20 cellular contexts compared by ENCODE assay signal in genomic region chr6:43204271-43205105, GRCh38. TPM values are rescaled to one million over a fixed set of nuclear protein-coding genes. Genes with fewer than 3 reads are reported as not detected.
"Had no signal": no experiment of that assay in that cellular context is flagged by ENCODE, and none has a peak within 500 bp of the region (broad histone marks: within the 10 kb centered on the region; RNA-seq: fewer than 3 reads in every experiment).

No MANE protein-coding gene starts in this region.

- H2AFZ ChIP-seq: hepatocyte had no signal

- H3K4me3 ChIP-seq: body of pancreas, dorsolateral prefrontal cortex, hepatocyte, suprapubic skin had no signal

- H3K4me1 Mint-ChIP-seq: endodermal cell; stimulated activated naive CD8-positive, alpha-beta T cell treated with anti-CD3 and anti-CD28 coated beads, Interleukin-15, amount 100 ng/mL, for 72 hours had no signal

- ATAC-seq: body of pancreas; foreskin keratinocyte; naive thymus-derived CD8-positive, alpha-beta T cell; stimulated activated naive CD8-positive, alpha-beta T cell treated with anti-CD3 and anti-CD28 coated beads, Interleukin-15, amount 100 ng/mL, for 72 hours had no signal

- H3K27me3 Mint-ChIP-seq: activated naive CD8-positive, alpha-beta T cell; naive thymus-derived CD8-positive, alpha-beta T cell; stimulated activated naive CD8-positive, alpha-beta T cell treated with anti-CD3 and anti-CD28 coated beads, Interleukin-15, amount 100 ng/mL, for 72 hours; type B pancreatic cell had no signal

- H3K79me2 ChIP-seq: hepatocyte had no signal

- H3K9me3 ChIP-seq: body of pancreas, neutrophil, suprapubic skin had no signal

- H3K27ac Mint-ChIP-seq: activated naive CD8-positive, alpha-beta T cell; endodermal cell; type B pancreatic cell had no signal

- DNase-seq: activated CD4-positive, alpha-beta T cell treated with anti-CD3 and anti-CD28 coated beads, Interleukin-2, amount 50 U/mL, for 4 hours; activated CD4-positive, CD25-positive, alpha-beta regulatory T cell treated with anti-CD3 and anti-CD28 coated beads, Interleukin-2, amount 50 U/mL, for 72 hours; activated T-cell treated with anti-CD3 and anti-CD28 coated beads for 4 hours; amygdala; body of pancreas; endodermal cell; foreskin keratinocyte; left cardiac atrium; naive thymus-derived CD8-positive, alpha-beta T cell; retina; stimulated activated CD4-positive, alpha-beta T cell treated with anti-CD3 and anti-CD28 coated beads, Interleukin-2, amount 100 ng/mL, for 24 hours; stimulated activated naive CD8-positive, alpha-beta T cell treated with anti-CD3 and anti-CD28 coated beads, Interleukin-15, amount 100 ng/mL, for 72 hours; T-helper 1 cell had no signal

- H3K4me1 ChIP-seq: body of pancreas, foreskin keratinocyte, suprapubic skin had no signal

- H3K27me3 ChIP-seq: body of pancreas, dorsolateral prefrontal cortex, foreskin keratinocyte, hepatocyte, neutrophil, suprapubic skin had no signal

- H3K27ac ChIP-seq: body of pancreas, dorsolateral prefrontal cortex, foreskin keratinocyte, hepatocyte, neutrophil, suprapubic skin had no signal

- H3K4me3 Mint-ChIP-seq: activated naive CD8-positive, alpha-beta T cell; endodermal cell; naive thymus-derived CD8-positive, alpha-beta T cell; stimulated activated naive CD8-positive, alpha-beta T cell treated with anti-CD3 and anti-CD28 coated beads, Interleukin-15, amount 100 ng/mL, for 72 hours; type B pancreatic cell had no signal

- H3K9me3 Mint-ChIP-seq: endodermal cell; naive thymus-derived CD8-positive, alpha-beta T cell; stimulated activated naive CD8-positive, alpha-beta T cell treated with anti-CD3 and anti-CD28 coated beads, Interleukin-15, amount 100 ng/mL, for 72 hours; type B pancreatic cell had no signal

- H3K4me2 ChIP-seq: hepatocyte had no signal

RNA-seq across cellular contexts. Expression of gene TTBK1, which starts 38.8 kb away (rescaled TPM):
- total RNA-seq: naive thymus-derived CD8-positive, alpha-beta T cell; suprapubic skin had no signal
- polyA plus RNA-seq: fibroblast of lung; naive thymus-derived CD8-positive, alpha-beta T cell had no signal
